9 cellular contexts compared by ENCODE assay signal in the genomic region with DNA sequence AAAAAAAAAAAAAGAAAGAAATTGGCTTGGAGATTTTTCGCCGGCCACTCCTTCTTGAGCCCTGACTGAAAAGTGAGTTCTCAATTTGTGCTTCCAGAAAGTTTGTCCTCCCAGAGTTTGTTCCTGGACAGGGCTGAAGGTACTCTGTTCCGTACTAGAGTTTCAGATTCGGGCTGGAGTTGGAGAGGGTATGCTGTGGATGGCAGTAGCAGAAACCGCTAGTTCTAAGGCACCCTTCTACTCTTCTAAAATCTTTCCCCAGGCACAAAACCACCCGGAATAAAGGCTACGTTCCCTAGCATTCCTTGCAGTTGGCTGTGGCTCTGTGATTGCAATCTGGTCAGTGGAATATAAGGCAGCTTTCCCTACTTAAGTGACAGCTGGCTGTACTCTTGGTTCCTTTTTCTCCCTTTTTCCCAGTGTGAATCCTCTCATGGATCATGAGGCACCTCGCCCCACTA. TPM values are rescaled to one million over a fixed set of nuclear protein-coding genes. Genes with fewer than 3 reads are reported as not detected.
DNase-seq lines count a peak whose midpoint lies in the region; FAIRE-seq and TF ChIP-seq lines count a peak whose summit lies in the region.
"Had no signal": no experiment of that assay in that cellular context is flagged by ENCODE, and none has a peak within 500 bp of the region (broad histone marks: within the 10 kb centered on the region; RNA-seq: fewer than 3 reads in every experiment).

No MANE protein-coding gene starts in this region.

- H4K91ac ChIP-seq in H1 (replicated peaks; ENCODE audit: insufficient read length, low read length): no peak overlapping the region

- H2AK5ac ChIP-seq in H1 (ENCODE audit: low read depth, low read length): no peak overlapping the region

- H4K20me1 ChIP-seq in H1 (replicated peaks in 1 of 2; ENCODE audit: control insufficient read depth in 1 of 2, insufficient read depth in 2 of 2, low read length in 2 of 2): no peaks in the 10 kb centered on the region

- FAIRE-seq in RCC 7860 (lab: Jason Lieb, UNC) (no peak), H1 (lab: Jason Lieb, UNC) (no peak)
- FAIRE-seq: colon had no signal

- peaks cover 2 to 17% (median 10%) of the 10 kb centered on the region in 4 experiments; a peak in 7 of 8 replicates for H3K36me3 ChIP-seq in H1 (ENCODE audit: control insufficient read depth in 2 of 4, insufficient read depth in 4 of 4, low read length in 3 of 4)

- TF ChIP-seq CTCF in H1 (IDR thresholded peaks at IDR 0.05; ENCODE audit: control extremely low read depth in 1 of 3, insufficient read depth in 1 of 3, low read depth in 1 of 3, low read length in 3 of 3) (no peak), nephron progenitor cell (IDR thresholded peaks at IDR 0.05) (no peak), GM13976 (IDR thresholded peaks at IDR 0.05; ENCODE audit: borderline replicate concordance, control extremely low read depth, extremely low read depth, insufficient read depth, missing control alignments) (no peak)

- no peak overlapping the region for H3K56ac ChIP-seq in H1 (replicated peaks; ENCODE audit: insufficient read length, low read depth, low read length)

- no peaks in the 10 kb centered on the region; the same call in 1 of the 2 replicates for H3K79me1 ChIP-seq in H1 (ENCODE audit: low read depth, low read length)

- H3K9me3 Mint-ChIP-seq in T-helper 1 cell treated with Interleukin-12 subunit alpha and Interleukin-12 subunit beta and Interleukin-4 antibody, amounts not matched to agents 30 μg/mL and 1 μg/mL, for 36 hours: no peaks in the 10 kb centered on the region
- H3K9me3 Mint-ChIP-seq in nephron progenitor cell: no peaks in the 10 kb centered on the region

- no peak overlapping the region for H2BK12ac ChIP-seq in H1 (ENCODE audit: low read depth, low read length)

- no peak overlapping the region for H3K27ac ChIP-seq in H1 (ENCODE audit: low read depth, low read length)

- TF ChIP-seq RAD21 in H1 (IDR thresholded peaks at IDR 0.05 in 1 of 2, conservative IDR thresholded peaks at IDR 0.05 in 1 of 2; ENCODE audit: low read depth in 2 of 2, low read length in 2 of 2): no peak

- no peak overlapping the region for H2BK120ac ChIP-seq in H1 (replicated peaks; ENCODE audit: low read depth, low read length)

- H2BK20ac ChIP-seq in H1 (ENCODE audit: low read length): no peak overlapping the region

- peaks cover 0 to 2% (median 0%) of the 10 kb centered on the region in 4 experiments; a peak in 1 of 7 replicates for H3K27me3 ChIP-seq in H1 (replicated peaks in 1 of 4; ENCODE audit: control insufficient read depth in 3 of 4, extremely low read depth in 1 of 4, insufficient read depth in 3 of 4, low read length in 3 of 4)

- no peak overlapping the region for H3K23ac ChIP-seq in H1 (ENCODE audit: insufficient read length)

- 65% methylated on average over 8 of the region's 8 CpGs; no CpG with 5 or more reads in 1 of the 2 experiments for WGBS in H1 (ENCODE audit: extremely low coverage in 1 of 2, insufficient coverage in 1 of 2, insufficient read length in 1 of 2, insufficient replicate concordance in 2 of 2, low coverage in 1 of 2, low lambda C conversion rate in 2 of 2, missing lambda C conversion rate in 1 of 2), 2 experiments

- H3K4me1 ChIP-seq in H1 (replicated peaks in 1 of 4; ENCODE audit: control insufficient read depth in 3 of 4, insufficient read depth in 4 of 4, low read length in 3 of 4): peaks cover 3 to 9% (median 4%) of the 10 kb centered on the region in 4 experiments; a peak in 4 of 7 replicates

- H3K4me1 Mint-ChIP-seq in T-helper 1 cell treated with Interleukin-12 subunit alpha and Interleukin-12 subunit beta and Interleukin-4 antibody, amounts not matched to agents 30 μg/mL and 1 μg/mL, for 36 hours (ENCODE audit: low read depth): peaks cover 24% of the 10 kb centered on the region
- H3K4me1 Mint-ChIP-seq in nephron progenitor cell: peaks cover 32% of the 10 kb centered on the region

- TF ChIP-seq POLR2A in H1 (IDR thresholded peaks at IDR 0.05; ENCODE audit: control extremely low read depth in 1 of 2, low read depth in 2 of 2, low read length in 2 of 2): no peak

- H2BK5ac ChIP-seq in H1 (ENCODE audit: low read depth, low read length): no peak overlapping the region

- no peak for TF ChIP-seq EP300 in H1 (IDR thresholded peaks at IDR 0.05; ENCODE audit: borderline replicate concordance in 1 of 2, low read depth in 2 of 2, low read length in 2 of 2)

- H3K27me3 Mint-ChIP-seq in T-helper 1 cell treated with Interleukin-12 subunit alpha and Interleukin-12 subunit beta and Interleukin-4 antibody, amounts not matched to agents 30 μg/mL and 1 μg/mL, for 36 hours (ENCODE audit: low read depth): no peaks in the 10 kb centered on the region
- peaks cover 12% of the 10 kb centered on the region for H3K27me3 Mint-ChIP-seq in nephron progenitor cell (ENCODE audit: low read depth, poor library complexity)

- H3K18ac ChIP-seq in H1 (ENCODE audit: extremely low read depth, low read length): no peak overlapping the region

- H3K14ac ChIP-seq in H1 (ENCODE audit: insufficient read length): no peak overlapping the region

- no peaks in the 10 kb centered on the region for H3K9me3 ChIP-seq in H1 (ENCODE audit: insufficient read depth in 2 of 2, low read depth in 1 of 2, low read length in 1 of 2)

- no peak overlapping the region for H3K9ac ChIP-seq in H1 (replicated peaks in 1 of 4; ENCODE audit: extremely low read depth in 1 of 4, low read depth in 3 of 4, low read length in 3 of 4)

- H3K4me3 Mint-ChIP-seq in T-helper 1 cell treated with Interleukin-12 subunit alpha and Interleukin-12 subunit beta and Interleukin-4 antibody, amounts not matched to agents 30 μg/mL and 1 μg/mL, for 36 hours: peak overlapping the region; percentile 55
- peak overlapping the region; percentile 97 for H3K4me3 Mint-ChIP-seq in nephron progenitor cell

- H3K36me3 Mint-ChIP-seq in T-helper 1 cell treated with Interleukin-12 subunit alpha and Interleukin-12 subunit beta and Interleukin-4 antibody, amounts not matched to agents 30 μg/mL and 1 μg/mL, for 36 hours (ENCODE audit: low read depth): peaks cover 9% of the 10 kb centered on the region
- peaks cover 16% of the 10 kb centered on the region for H3K36me3 Mint-ChIP-seq in nephron progenitor cell (ENCODE audit: low read depth)

- no peak overlapping the region for H4K8ac ChIP-seq in H1 (ENCODE audit: extremely low read depth, insufficient read depth, low read length)

- H3K4ac ChIP-seq in H1 (replicated peaks; ENCODE audit: insufficient read length, low read depth, low read length): no peak overlapping the region

- no peak for DNase-seq in T-helper 1 cell
- peak; percentile 37 for DNase-seq in RCC 7860 (ENCODE audit: low spot score)
- no peak for DNase-seq in H1 (ENCODE audit: low read depth in 1 of 2, low spot score in 2 of 2)
- DNase-seq in nephron progenitor cell: no peak
- DNase-seq in cortex of kidney (lab: John Stamatoyannopoulos, UW): no peak
- DNase-seq in stimulated activated CD4-positive, alpha-beta T cell treated with anti-CD3 and anti-CD28 coated beads, Interleukin-1b, Interleukin-23, amount 100 ng/mL, for 48 hours: no peak
- no peak for DNase-seq in GM13976 (ENCODE audit: low spot score)

- peaks cover 6% of the 10 kb centered on the region; the same call in 1 of the 2 replicates for H3K23me2 ChIP-seq in H1 (ENCODE audit: low read depth, low read length)

- H3K4me2 ChIP-seq in H1 (ENCODE audit: insufficient read depth in 1 of 2, low read depth in 2 of 2, low read length in 2 of 2): peak overlapping the region; percentile 60 to 78

- H2AFZ ChIP-seq in H1 (ENCODE audit: low read length): peak overlapping the region; percentile 61; the same call in 1 of the 2 replicates

- in situ Hi-C loops in GM13976 (cut with MboI; ENCODE audit: low sequenced_read_pairs, unreplicated experiment): no loop called here

- H4K5ac ChIP-seq in H1 (ENCODE audit: insufficient read length, low read depth, low read length): no peak overlapping the region

- POLR2A ChIA-PET in H1 (lab: Charles Lee; ENCODE audit: partially characterized antibody): interaction anchor here (0.6 kb wide), 1 partner anchor 9 kb away, joined by 3 read pairs; no protein-coding TSS in a partner anchor

- peaks cover 0 to 16% of the 10 kb centered on the region in 2 experiments; a peak in 2 of 4 replicates for H3K79me2 ChIP-seq in H1 (ENCODE audit: control insufficient read depth in 1 of 2, insufficient read depth in 2 of 2, low read length in 2 of 2)

- peak overlapping the region; percentile 21 to 89 (median 85); a peak in 6 of 8 replicates for H3K4me3 ChIP-seq in H1 (ENCODE audit: extremely low read depth in 1 of 4, insufficient read depth in 2 of 4, low read depth in 3 of 4, low read length in 4 of 4)

- peak overlapping the region; percentile 14 for H3K27ac Mint-ChIP-seq in T-helper 1 cell treated with Interleukin-12 subunit alpha and Interleukin-12 subunit beta and Interleukin-4 antibody, amounts not matched to agents 30 μg/mL and 1 μg/mL, for 36 hours
- H3K27ac Mint-ChIP-seq in nephron progenitor cell: no peak overlapping the region

- CTCF ChIA-PET in H1 (lab: Charles Lee; ENCODE audit: partially characterized antibody): no interaction called here

- no peak overlapping the region for H2BK15ac ChIP-seq in H1 (ENCODE audit: low read length)

TF ChIP-seq in H1, 55 proteins besides CTCF, POLR2A, EP300 and RAD21:
- no peak for TF ChIP-seq POU5F1 (IDR thresholded peaks at IDR 0.05; ENCODE audit: low read depth, low read length)
- TF ChIP-seq PHF8 (conservative IDR thresholded peaks at IDR 0.05; ENCODE audit: low read depth, low read length): 0 out of 2 replicates have a peak, but pooled peaks have one; percentile 9
- no peak for TF ChIP-seq SP4 (IDR thresholded peaks at IDR 0.05; ENCODE audit: low read length)

RNA-seq across cellular contexts. Expression of a gene that starts 0.7 kb away (rescaled TPM):
- 19.1 and 20.9 TPM in 2 replicates for total RNA-seq in H1 (2021; fragmentation: NEBNext Ultra II Directional; extraction: Animal tissue kit (Norgen Biotek cat#: 25700))
- 19.1 and 24.0 TPM in 2 replicates for polyA plus RNA-seq in H1 (2011; rRNA removed)
- polyA plus RNA-seq in H1 (2011; cell fraction: cytosol; rRNA removed): 16.1 TPM
- 26.2 TPM for polyA plus RNA-seq in H1 (2011; cell fraction: nucleus; rRNA removed)
- 13.3 to 18.7 TPM (median 15.0 TPM) in 4 replicates for polyA plus RNA-seq in H1 (2012, experiment 1 of 2)
- polyA plus RNA-seq in H1 (2012, experiment 2 of 2): 2.4 TPM
- polyA plus RNA-seq in H1 (2013, experiment 1 of 2): 11.3 TPM
- polyA plus RNA-seq in H1 (2013, experiment 2 of 2): 9.8 TPM
- polyA minus RNA-seq in H1 (2011; rRNA and poly(A)+ RNA removed): 42.6 and 49.4 TPM in 2 replicates
- polyA minus RNA-seq in H1 (2011; cell fraction: cytosol; rRNA and poly(A)+ RNA removed): 18.9 TPM
- polyA minus RNA-seq in H1 (2011; cell fraction: nucleus; rRNA and poly(A)+ RNA removed): 41.2 TPM
